In the genomic region with DNA sequence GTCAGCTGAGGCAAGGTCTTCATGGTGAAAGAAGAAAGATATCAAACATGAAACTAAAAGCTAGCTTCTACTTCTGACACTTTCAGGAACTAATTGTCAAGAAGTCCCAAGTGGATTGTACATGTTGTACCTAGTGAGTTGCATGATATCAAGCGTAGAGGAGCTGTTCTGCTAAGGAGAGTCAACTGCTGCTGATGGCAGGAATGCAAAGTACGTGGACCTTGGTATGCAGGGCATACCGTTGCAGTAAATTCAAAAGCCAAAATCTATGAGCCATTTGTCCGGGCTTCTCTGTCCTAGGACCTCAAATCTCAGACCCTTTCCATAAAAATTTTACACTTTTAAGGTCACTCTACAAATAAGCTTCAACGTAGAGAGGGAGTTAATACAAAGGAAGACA, we compare ENCODE assay signal across 34 cellular contexts.
"Had no signal": no experiment of that assay in that cellular context is flagged by ENCODE, and none has a peak within 500 bp of the region (broad histone marks: within the 10 kb centered on the region; RNA-seq: fewer than 3 reads in every experiment).

No MANE protein-coding gene starts in this region.

- H3K36me3 ChIP-seq: MG63 had no signal

- H3K4me3 ChIP-seq: MG63 had no signal

- DNase-seq: Karpas-422, Kasumi-1, MG63, MM.1S, MV-4-11, NCI-H1048, NCI-H1092, NCI-H1092 treated with DMSO at 0.1 percent for 48 hours, NCI-H1105, NCI-H1105 treated with DMSO at 0.1 percent for 48 hours, NCI-H1417, NCI-H1417 treated with DMSO at 0.1 percent for 48 hours, NCI-H1436, NCI-H1436 treated with DMSO at 0.1 percent for 48 hours, NCI-H146, NCI-H1694, NCI-H1694 treated with DMSO at 0.1 percent for 48 hours, NCI-H187, NCI-H187 treated with DMSO at 0.1 percent for 48 hours, NCI-H1930, NCI-H2029, NCI-H2029 treated with DMSO at 0.1 percent for 48 hours, NCI-H2081, NCI-H2081 treated with DMSO at 0.1 percent for 48 hours, NCI-H2107, NCI-H2171, NCI-H2171 treated with DMSO at 0.1 percent for 48 hours, NCI-H2227 treated with DMSO at 0.1 percent for 48 hours, NCI-H226, NCI-H345, NCI-H446, NCI-H446 treated with DMSO at 0.1 percent for 48 hours, NCI-H510A, NCI-H510A treated with DMSO at 0.1 percent for 48 hours had no signal

- H3K9me3 ChIP-seq: MG63 had no signal
